In genomic region chr12:93098077-93098476, GRCh38 we compare ENCODE assay signal across 1 cellular context.
A peak's percentile ranks its signal among the peaks of the same experiment; 100 is the strongest.
TF ChIP-seq lines count a peak whose summit lies in the region.

No MANE protein-coding gene starts in this region.

TF ChIP-seq in Ishikawa, 13 proteins besides CTCF, POLR2A, EP300 and RAD21 (continued from another document):
- TF ChIP-seq REST (IDR thresholded peaks at IDR 0.05; ENCODE audit: low read depth) (no peak), FOXM1 (IDR thresholded peaks at IDR 0.05; ENCODE audit: borderline replicate concordance, low read depth) (no peak), CEBPB (IDR thresholded peaks at IDR 0.05) (no peak), TCF12 (IDR thresholded peaks at IDR 0.05; ENCODE audit: low read depth) (no peak), TEAD4 (IDR thresholded peaks at IDR 0.05) (no peak), ZBTB7A (IDR thresholded peaks at IDR 0.05; ENCODE audit: low read depth) (no peak), CREB1 (IDR thresholded peaks at IDR 0.05; ENCODE audit: low read depth) (no peak), EGR1 (IDR thresholded peaks at IDR 0.05) (no peak), NFIC (IDR thresholded peaks at IDR 0.05) (peak; percentile 84), TAF1 (IDR thresholded peaks at IDR 0.05; ENCODE audit: low read depth) (no peak)
